In genomic region chr4:1534076-1534872, GRCh38 we compare ENCODE assay signal across 1 cellular context.
TF ChIP-seq lines count a peak whose summit lies in the region.

No MANE protein-coding gene starts in this region.

TF ChIP-seq in K562, 482 proteins besides CTCF, POLR2A, EP300 and RAD21:
- no peak for TF ChIP-seq CTCFL (IDR thresholded peaks at IDR 0.05; ENCODE audit: borderline replicate concordance, insufficient read depth, low read depth, low read length, poor library complexity, severe bottlenecking)
- no peak for TF ChIP-seq TAF1 (IDR thresholded peaks at IDR 0.05; ENCODE audit: control insufficient read depth, extremely low read depth, insufficient read depth, low read length, severe bottlenecking)
- TF ChIP-seq ZNF146 (CRISPR knock-in tag; IDR thresholded peaks at IDR 0.05; ENCODE audit: unreplicated experiment): no peak
- TF ChIP-seq, protein P1, sequence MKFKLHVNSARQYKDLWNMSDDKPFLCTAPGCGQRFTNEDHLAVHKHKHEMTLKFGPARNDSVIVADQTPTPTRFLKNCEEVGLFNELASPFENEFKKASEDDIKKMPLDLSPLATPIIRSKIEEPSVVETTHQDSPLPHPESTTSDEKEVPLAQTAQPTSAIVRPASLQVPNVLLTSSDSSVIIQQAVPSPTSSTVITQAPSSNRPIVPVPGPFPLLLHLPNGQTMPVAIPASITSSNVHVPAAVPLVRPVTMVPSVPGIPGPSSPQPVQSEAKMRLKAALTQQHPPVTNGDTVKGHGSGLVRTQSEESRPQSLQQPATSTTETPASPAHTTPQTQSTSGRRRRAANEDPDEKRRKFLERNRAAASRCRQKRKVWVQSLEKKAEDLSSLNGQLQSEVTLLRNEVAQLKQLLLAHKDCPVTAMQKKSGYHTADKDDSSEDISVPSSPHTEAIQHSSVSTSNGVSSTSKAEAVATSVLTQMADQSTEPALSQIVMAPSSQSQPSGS (CRISPR knock-in tag; IDR thresholded peaks at IDR 0.05): no peak
- TF ChIP-seq STAT6 (CRISPR knock-in tag; IDR thresholded peaks at IDR 0.05): no peak
- TF ChIP-seq BRF2 (IDR thresholded peaks at IDR 0.05; ENCODE audit: borderline replicate concordance, insufficient read depth, insufficient read length): no peak
- no peak for TF ChIP-seq HMGN3 (IDR thresholded peaks at IDR 0.05; ENCODE audit: borderline replicate concordance, extremely low read depth, insufficient read length, low read depth, low read length)
- no peak for TF ChIP-seq ZNF3 (CRISPR knock-in tag; IDR thresholded peaks at IDR 0.05)
- no peak for TF ChIP-seq HCFC1 (IDR thresholded peaks at IDR 0.05; ENCODE audit: low read depth, low read length)
- TF ChIP-seq USF1 (CRISPR knock-in tag; IDR thresholded peaks at IDR 0.05): no peak
TF ChIP-seq in K562: peak in this region for 0.
